ENCODE assay signal across 1 cellular context in genomic region chr4:162497564-162498167, GRCh38.
TF ChIP-seq lines count a peak whose summit lies in the region.

No MANE protein-coding gene starts in this region.

TF ChIP-seq in WTC11, 78 proteins besides CTCF, POLR2A, EP300 and RAD21 (continued from another document):
- TF ChIP-seq, protein P1, sequence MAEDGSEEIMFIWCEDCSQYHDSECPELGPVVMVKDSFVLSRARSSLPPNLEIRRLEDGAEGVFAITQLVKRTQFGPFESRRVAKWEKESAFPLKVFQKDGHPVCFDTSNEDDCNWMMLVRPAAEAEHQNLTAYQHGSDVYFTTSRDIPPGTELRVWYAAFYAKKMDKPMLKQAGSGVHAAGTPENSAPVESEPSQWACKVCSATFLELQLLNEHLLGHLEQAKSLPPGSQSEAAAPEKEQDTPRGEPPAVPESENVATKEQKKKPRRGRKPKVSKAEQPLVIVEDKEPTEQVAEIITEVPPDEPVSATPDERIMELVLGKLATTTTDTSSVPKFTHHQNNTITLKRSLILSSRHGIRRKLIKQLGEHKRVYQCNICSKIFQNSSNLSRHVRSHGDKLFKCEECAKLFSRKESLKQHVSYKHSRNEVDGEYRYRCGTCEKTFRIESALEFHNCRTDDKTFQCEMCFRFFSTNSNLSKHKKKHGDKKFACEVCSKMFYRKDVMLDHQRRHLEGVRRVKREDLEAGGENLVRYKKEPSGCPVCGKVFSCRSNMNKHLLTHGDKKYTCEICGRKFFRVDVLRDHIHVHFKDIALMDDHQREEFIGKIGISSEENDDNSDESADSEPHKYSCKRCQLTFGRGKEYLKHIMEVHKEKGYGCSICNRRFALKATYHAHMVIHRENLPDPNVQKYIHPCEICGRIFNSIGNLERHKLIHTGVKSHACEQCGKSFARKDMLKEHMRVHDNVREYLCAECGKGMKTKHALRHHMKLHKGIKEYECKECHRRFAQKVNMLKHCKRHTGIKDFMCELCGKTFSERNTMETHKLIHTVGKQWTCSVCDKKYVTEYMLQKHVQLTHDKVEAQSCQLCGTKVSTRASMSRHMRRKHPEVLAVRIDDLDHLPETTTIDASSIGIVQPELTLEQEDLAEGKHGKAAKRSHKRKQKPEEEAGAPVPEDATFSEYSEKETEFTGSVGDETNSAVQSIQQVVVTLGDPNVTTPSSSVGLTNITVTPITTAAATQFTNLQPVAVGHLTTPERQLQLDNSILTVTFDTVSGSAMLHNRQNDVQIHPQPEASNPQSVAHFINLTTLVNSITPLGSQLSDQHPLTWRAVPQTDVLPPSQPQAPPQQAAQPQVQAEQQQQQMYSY (CRISPR knock-in tag; IDR thresholded peaks at IDR 0.05), result no peak
- no peak for TF ChIP-seq TP53 (CRISPR knock-in tag; IDR thresholded peaks at IDR 0.05)
